Comparison of ENCODE assay signal across 1 cellular context in genomic region chr5:14357441-14357840, GRCh38.
TF ChIP-seq lines count a peak whose summit lies in the region.

No MANE protein-coding gene starts in this region.

TF ChIP-seq in GM23338, 12 proteins besides CTCF, POLR2A, EP300 and RAD21 (continued from another document):
- no peak for TF ChIP-seq ZNF462 (CRISPR knock-in tag; IDR thresholded peaks at IDR 0.05)
- no peak for TF ChIP-seq JUNB (IDR thresholded peaks at IDR 0.05; ENCODE audit: unreplicated experiment)
- TF ChIP-seq, protein P1, sequence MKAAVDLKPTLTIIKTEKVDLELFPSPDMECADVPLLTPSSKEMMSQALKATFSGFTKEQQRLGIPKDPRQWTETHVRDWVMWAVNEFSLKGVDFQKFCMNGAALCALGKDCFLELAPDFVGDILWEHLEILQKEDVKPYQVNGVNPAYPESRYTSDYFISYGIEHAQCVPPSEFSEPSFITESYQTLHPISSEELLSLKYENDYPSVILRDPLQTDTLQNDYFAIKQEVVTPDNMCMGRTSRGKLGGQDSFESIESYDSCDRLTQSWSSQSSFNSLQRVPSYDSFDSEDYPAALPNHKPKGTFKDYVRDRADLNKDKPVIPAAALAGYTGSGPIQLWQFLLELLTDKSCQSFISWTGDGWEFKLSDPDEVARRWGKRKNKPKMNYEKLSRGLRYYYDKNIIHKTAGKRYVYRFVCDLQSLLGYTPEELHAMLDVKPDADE (IDR thresholded peaks at IDR 0.05): no peak
- TF ChIP-seq POLR2AphosphoS5 (IDR thresholded peaks at IDR 0.05; ENCODE audit: low read depth): no peak
